In the genomic region with DNA sequence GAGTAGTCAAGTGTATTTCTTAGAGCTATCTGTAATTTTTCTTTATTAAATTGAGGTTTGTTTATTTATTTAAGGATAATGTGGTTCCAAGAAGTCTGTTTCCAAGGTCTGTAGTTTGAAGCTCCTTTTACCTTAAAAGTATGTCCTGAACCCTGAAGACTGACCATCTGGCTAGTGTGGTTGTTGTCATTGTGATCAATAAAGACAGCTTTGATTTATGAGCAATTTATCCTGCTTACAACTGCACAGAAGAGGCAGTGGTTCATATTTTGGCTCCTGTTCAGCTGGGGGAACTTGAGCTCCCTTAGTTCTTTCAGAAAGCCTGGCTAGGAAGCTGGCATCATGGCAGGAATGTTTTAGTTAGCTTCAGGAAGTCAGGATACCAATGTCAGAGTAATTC, we compare ENCODE assay signal across 8 cellular contexts.
DNase-seq lines count a peak whose midpoint lies in the region; ATAC-seq and TF ChIP-seq lines count a peak whose summit lies in the region.

No MANE protein-coding gene starts in this region.

- DNase-seq in NCI-H1694 treated with DMSO at 0.1 percent for 48 hours (lab: John Stamatoyannopoulos, UW) (peak; percentile 4), NCI-H1694 (lab: John Stamatoyannopoulos, UW) (no peak), SK-N-SH (peak; percentile 19), left ventricle myocardium superior (no peak), transverse colon (no peak), MV-4-11 (lab: John Stamatoyannopoulos, UW) (no peak)
- DNase-seq in activated CD4-positive, alpha-beta T cell treated with anti-CD3 and anti-CD28 coated beads for 1 hour = no peak

- no peak overlapping the region for H2AFZ ChIP-seq in SK-N-SH (ENCODE audit: low read depth)

- CTCF ChIA-PET in SK-N-SH (lab: Yijun Ruan, JAX) = interaction anchor here (0.7 to 1.7 kb wide), 3 partner anchors 15 to 19 kb away, joined by 3 to 7 read pairs (median 3); no protein-coding TSS in a partner anchor

- intact Hi-C loops in left ventricle myocardium superior (cut with micrococcal nuclease) = no loop called here
- intact Hi-C loops in transverse colon (cut with DNase I; ENCODE audit: low total_unique reads) = no loop called here

- peak overlapping the region; percentile 42 for H3K4me2 ChIP-seq in SK-N-SH

- POLR2A ChIA-PET in SK-N-SH (lab: Yijun Ruan, JAX) = no interaction called here

- peaks cover 39% of the 10 kb centered on the region for H3F3A ChIP-seq in SK-N-SH (replicated peaks; ENCODE audit: insufficient read depth)

- H3K27me3 ChIP-seq in SK-N-SH (ENCODE audit: insufficient read depth) = no peaks in the 10 kb centered on the region
- no peaks in the 10 kb centered on the region for H3K27me3 ChIP-seq in transverse colon

- H3K36me3 ChIP-seq in SK-N-SH (replicated peaks in 1 of 2; ENCODE audit: control insufficient read depth in 1 of 2, insufficient read depth in 2 of 2, low read length in 1 of 2) (peaks cover 0 to 19% of the 10 kb centered on the region in 2 experiments), transverse colon (no peaks in the 10 kb centered on the region)

- peak overlapping the region; percentile 88 to 98 for H3K27ac ChIP-seq in SK-N-SH (ENCODE audit: low read depth in 2 of 2, low read length in 1 of 2)
- H3K27ac ChIP-seq in transverse colon = peak overlapping the region; percentile 46 to 69 (median 66)

- ATAC-seq in left ventricle myocardium superior (peak; percentile 61), GM21825 (IDR thresholded peaks at IDR 0.05; ENCODE audit: unreplicated experiment) (no peak)

- TF ChIP-seq RAD21 in SK-N-SH (IDR thresholded peaks at IDR 0.05; ENCODE audit: low read length) = no peak

- peaks cover 12 to 16% of the 10 kb centered on the region in 2 experiments for H3K4me1 ChIP-seq in SK-N-SH (ENCODE audit: control insufficient read depth in 1 of 2, insufficient read depth in 2 of 2, low read depth in 1 of 2, low read length in 1 of 2)
- peaks cover 11 to 33% (median 20%) of the 10 kb centered on the region in 4 donors for H3K4me1 ChIP-seq in transverse colon

- H3K9me3 ChIP-seq in SK-N-SH = 0 out of 2 replicates have a peak, but pooled peaks cover 8% of the 10 kb centered on the region
- peaks cover 0 to 6% of the 10 kb centered on the region in 2 donors for H3K9me3 ChIP-seq in transverse colon

- TF ChIP-seq POLR2A in transverse colon (IDR thresholded peaks at IDR 0.05) = no peak

- no peaks in the 10 kb centered on the region for H3K9me2 ChIP-seq in SK-N-SH

- in situ Hi-C loops in transverse colon (cut with MboI; ENCODE audit: low pct_ligation_motif_present in 1 of 4, low pct_unique_long_range_greater_than_20kb in 1 of 4, low sequenced_read_pairs in 3 of 4) = no loop called here

- TF ChIP-seq CTCF in SK-N-SH (IDR thresholded peaks at IDR 0.05) = no peak
- TF ChIP-seq CTCF in transverse colon (IDR thresholded peaks at IDR 0.05) = no peak

- H3K79me2 ChIP-seq in SK-N-SH (ENCODE audit: insufficient read depth) = peaks cover 63% of the 10 kb centered on the region

- H3K9ac ChIP-seq in SK-N-SH = peak overlapping the region; percentile 44; the same call in 1 of the 2 replicates

- no peak overlapping the region; a peak in 1 of 4 replicates for H3K4me3 ChIP-seq in SK-N-SH (ENCODE audit: low read depth in 2 of 2, low read length in 1 of 2)
- H3K4me3 ChIP-seq in transverse colon = no peak overlapping the region

- peaks cover 13% of the 10 kb centered on the region for H4K20me1 ChIP-seq in SK-N-SH (ENCODE audit: insufficient read depth)

- peak; percentile 91 to 98 for TF ChIP-seq EP300 in SK-N-SH (IDR thresholded peaks at IDR 0.05; ENCODE audit: borderline replicate concordance in 1 of 2, low read depth in 1 of 2, low read length in 1 of 2)
- TF ChIP-seq EP300 in transverse colon (IDR thresholded peaks at IDR 0.05; ENCODE audit: low read depth) = no peak

TF ChIP-seq in SK-N-SH, 30 proteins besides CTCF, POLR2A, EP300 and RAD21 (continues in another document):
- TF ChIP-seq MXI1 (IDR thresholded peaks at IDR 0.05; ENCODE audit: low read depth, low read length) (no peak), TAF1 (IDR thresholded peaks at IDR 0.05; ENCODE audit: borderline replicate concordance, low read depth, low read length) (peak; percentile 27; the same call in 1 of the 2 replicates), NFIC (IDR thresholded peaks at IDR 0.05; ENCODE audit: borderline replicate concordance) (peak; percentile 99), FOXM1 (IDR thresholded peaks at IDR 0.05; ENCODE audit: low read depth) (peak; percentile 83; the same call in 1 of the 2 replicates), GABPA (IDR thresholded peaks at IDR 0.05; ENCODE audit: low read depth) (0 out of 2 replicates have a peak, but pooled peaks have one; percentile 21), GATA2 (CRISPR knock-in tag; IDR thresholded peaks at IDR 0.05) (no peak), TEAD4 (IDR thresholded peaks at IDR 0.05; ENCODE audit: borderline replicate concordance, insufficient read depth) (peak; percentile 97), RXRA (IDR thresholded peaks at IDR 0.05; ENCODE audit: borderline replicate concordance, low read depth) (peak; percentile 96; the same call in 1 of the 2 replicates), FOXJ3 (CRISPR knock-in tag; IDR thresholded peaks at IDR 0.05) (no peak), CHD2 (IDR thresholded peaks at IDR 0.05; ENCODE audit: low read length, partially characterized antibody) (no peak), SIN3A (IDR thresholded peaks at IDR 0.05; ENCODE audit: borderline replicate concordance, low read depth, low read length) (peak; percentile 91), YY1 (IDR thresholded peaks at IDR 0.05; ENCODE audit: low read depth) (0 out of 2 replicates have a peak, but pooled peaks have one; percentile 45), SMC3 (IDR thresholded peaks at IDR 0.05; ENCODE audit: low read depth, low read length) (no peak), TCF12 (IDR thresholded peaks at IDR 0.05) (peak; percentile 100), MEF2A (IDR thresholded peaks at IDR 0.05; ENCODE audit: borderline replicate concordance, low read depth) (peak; percentile 74; the same call in 1 of the 2 replicates)
- TF ChIP-seq, protein P1, sequence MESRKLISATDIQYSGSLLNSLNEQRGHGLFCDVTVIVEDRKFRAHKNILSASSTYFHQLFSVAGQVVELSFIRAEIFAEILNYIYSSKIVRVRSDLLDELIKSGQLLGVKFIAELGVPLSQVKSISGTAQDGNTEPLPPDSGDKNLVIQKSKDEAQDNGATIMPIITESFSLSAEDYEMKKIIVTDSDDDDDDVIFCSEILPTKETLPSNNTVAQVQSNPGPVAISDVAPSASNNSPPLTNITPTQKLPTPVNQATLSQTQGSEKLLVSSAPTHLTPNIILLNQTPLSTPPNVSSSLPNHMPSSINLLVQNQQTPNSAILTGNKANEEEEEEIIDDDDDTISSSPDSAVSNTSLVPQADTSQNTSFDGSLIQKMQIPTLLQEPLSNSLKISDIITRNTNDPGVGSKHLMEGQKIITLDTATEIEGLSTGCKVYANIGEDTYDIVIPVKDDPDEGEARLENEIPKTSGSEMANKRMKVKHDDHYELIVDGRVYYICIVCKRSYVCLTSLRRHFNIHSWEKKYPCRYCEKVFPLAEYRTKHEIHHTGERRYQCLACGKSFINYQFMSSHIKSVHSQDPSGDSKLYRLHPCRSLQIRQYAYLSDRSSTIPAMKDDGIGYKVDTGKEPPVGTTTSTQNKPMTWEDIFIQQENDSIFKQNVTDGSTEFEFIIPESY (IDR thresholded peaks at IDR 0.05; ENCODE audit: borderline replicate concordance, low read depth) = peak; percentile 87
- TF ChIP-seq, protein P2, sequence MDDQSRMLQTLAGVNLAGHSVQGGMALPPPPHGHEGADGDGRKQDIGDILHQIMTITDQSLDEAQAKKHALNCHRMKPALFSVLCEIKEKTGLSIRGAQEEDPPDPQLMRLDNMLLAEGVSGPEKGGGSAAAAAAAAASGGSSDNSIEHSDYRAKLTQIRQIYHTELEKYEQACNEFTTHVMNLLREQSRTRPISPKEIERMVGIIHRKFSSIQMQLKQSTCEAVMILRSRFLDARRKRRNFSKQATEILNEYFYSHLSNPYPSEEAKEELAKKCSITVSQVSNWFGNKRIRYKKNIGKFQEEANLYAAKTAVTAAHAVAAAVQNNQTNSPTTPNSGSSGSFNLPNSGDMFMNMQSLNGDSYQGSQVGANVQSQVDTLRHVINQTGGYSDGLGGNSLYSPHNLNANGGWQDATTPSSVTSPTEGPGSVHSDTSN (IDR thresholded peaks at IDR 0.05) = peak; percentile 99
- TF ChIP-seq, protein P3, sequence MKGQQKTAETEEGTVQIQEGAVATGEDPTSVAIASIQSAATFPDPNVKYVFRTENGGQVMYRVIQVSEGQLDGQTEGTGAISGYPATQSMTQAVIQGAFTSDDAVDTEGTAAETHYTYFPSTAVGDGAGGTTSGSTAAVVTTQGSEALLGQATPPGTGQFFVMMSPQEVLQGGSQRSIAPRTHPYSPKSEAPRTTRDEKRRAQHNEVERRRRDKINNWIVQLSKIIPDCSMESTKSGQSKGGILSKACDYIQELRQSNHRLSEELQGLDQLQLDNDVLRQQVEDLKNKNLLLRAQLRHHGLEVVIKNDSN (IDR thresholded peaks at IDR 0.05; ENCODE audit: borderline replicate concordance, low read depth) = no peak
- TF ChIP-seq, protein P4, sequence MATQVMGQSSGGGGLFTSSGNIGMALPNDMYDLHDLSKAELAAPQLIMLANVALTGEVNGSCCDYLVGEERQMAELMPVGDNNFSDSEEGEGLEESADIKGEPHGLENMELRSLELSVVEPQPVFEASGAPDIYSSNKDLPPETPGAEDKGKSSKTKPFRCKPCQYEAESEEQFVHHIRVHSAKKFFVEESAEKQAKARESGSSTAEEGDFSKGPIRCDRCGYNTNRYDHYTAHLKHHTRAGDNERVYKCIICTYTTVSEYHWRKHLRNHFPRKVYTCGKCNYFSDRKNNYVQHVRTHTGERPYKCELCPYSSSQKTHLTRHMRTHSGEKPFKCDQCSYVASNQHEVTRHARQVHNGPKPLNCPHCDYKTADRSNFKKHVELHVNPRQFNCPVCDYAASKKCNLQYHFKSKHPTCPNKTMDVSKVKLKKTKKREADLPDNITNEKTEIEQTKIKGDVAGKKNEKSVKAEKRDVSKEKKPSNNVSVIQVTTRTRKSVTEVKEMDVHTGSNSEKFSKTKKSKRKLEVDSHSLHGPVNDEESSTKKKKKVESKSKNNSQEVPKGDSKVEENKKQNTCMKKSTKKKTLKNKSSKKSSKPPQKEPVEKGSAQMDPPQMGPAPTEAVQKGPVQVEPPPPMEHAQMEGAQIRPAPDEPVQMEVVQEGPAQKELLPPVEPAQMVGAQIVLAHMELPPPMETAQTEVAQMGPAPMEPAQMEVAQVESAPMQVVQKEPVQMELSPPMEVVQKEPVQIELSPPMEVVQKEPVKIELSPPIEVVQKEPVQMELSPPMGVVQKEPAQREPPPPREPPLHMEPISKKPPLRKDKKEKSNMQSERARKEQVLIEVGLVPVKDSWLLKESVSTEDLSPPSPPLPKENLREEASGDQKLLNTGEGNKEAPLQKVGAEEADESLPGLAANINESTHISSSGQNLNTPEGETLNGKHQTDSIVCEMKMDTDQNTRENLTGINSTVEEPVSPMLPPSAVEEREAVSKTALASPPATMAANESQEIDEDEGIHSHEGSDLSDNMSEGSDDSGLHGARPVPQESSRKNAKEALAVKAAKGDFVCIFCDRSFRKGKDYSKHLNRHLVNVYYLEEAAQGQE (IDR thresholded peaks at IDR 0.05; ENCODE audit: low read depth, low read length) = no peak

Comparison
In these comparisons a context has a peak if more than half of its experiments do, and no peak if none do; other contexts are left out.
1. DNase-seq: peak in NCI-H1694 treated with DMSO at 0.1 percent for 48 hours (single experiment) and SK-N-SH (single experiment); none in NCI-H1694 (single experiment), left ventricle myocardium superior (single experiment), transverse colon (single experiment), activated CD4-positive, alpha-beta T cell treated with anti-CD3 and anti-CD28 coated beads for 1 hour (single experiment) and MV-4-11 (single experiment).